In the genomic region with DNA sequence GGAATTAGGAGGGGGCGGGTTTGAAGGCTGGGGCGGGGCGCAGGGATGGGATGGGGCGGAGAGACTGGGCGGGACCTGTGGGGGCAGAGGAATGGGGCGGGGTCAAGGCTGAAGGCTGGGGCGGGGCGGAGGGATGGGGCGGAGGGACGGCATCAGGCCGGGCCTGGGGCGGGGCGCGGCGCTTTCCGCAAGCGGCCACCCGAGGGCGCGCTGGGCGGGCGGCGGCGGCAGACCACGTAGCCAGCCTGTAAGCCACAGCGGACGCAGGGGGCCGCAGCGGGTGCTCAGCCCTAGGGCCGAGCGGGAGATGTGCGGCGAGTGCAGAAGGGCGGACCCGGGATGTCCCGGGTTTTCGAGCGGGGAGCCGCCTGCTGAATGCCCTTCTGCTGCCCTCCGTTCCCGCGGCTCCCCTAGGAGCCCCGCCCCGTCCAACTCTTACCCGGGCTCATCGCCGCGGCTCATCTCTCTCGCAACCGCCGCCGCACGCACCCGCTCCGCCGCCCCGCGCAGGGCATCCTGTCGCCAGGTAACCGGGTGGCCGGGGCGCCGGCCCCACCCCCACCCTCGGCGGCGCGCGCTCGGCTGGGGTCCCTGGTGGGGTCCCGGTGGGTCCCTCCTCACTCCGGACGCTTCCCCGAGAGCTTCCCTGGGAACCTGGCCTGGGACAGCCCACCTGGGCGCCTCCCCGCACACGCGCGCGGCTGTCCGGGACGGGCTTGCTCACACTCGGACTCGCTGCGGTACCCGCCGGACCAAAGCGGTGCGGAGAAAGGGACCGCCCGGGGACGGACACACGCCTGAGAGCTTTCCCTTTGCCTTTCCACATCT, we compare ENCODE assay signal across 8 cellular contexts. TPM values are rescaled to one million over a fixed set of nuclear protein-coding genes. Genes with fewer than 3 reads are reported as not detected.
DNase-seq lines count a peak whose midpoint lies in the region; ATAC-seq and TF ChIP-seq lines count a peak whose summit lies in the region.

A gene (minus strand): TSS at position 499 of the 828 bp plus-strand sequence. CDS start 50 bp downstream, at position 449.

- H3K4me3 ChIP-seq in CD8-positive, alpha-beta memory T cell (ENCODE audit: low read length): peak within 1 kb of the TSS; percentile 74
- H3K4me3 ChIP-seq in mucosa of descending colon: peak within 1 kb of the TSS; percentile 30

- H3K4me1 ChIP-seq in CD8-positive, alpha-beta memory T cell (ENCODE audit: insufficient read depth, low read length): peaks cover 5% of the 10 kb centered on the region
- H3K4me1 ChIP-seq in mucosa of descending colon (ENCODE audit: low read depth): no peaks in the 10 kb centered on the region

- H3K9me3 Mint-ChIP-seq in CD8-positive, alpha-beta memory T cell: no peaks in the 10 kb centered on the region

- H3K4me1 Mint-ChIP-seq in CD8-positive, alpha-beta memory T cell: peaks cover 7 to 11% (median 11%) of the 10 kb centered on the region in 3 donors

- no peaks in the 10 kb centered on the region for H3K27me3 ChIP-seq in CD8-positive, alpha-beta memory T cell (ENCODE audit: insufficient read depth, low read length, poor library complexity, severe bottlenecking)

- H3K27ac ChIP-seq in CD8-positive, alpha-beta memory T cell (ENCODE audit: low read depth, low read length): peak within 1 kb of the TSS; percentile 38

- H3K27ac Mint-ChIP-seq in CD8-positive, alpha-beta memory T cell: peak within 1 kb of the TSS; percentile 56 to 88 (median 84)

- peak; percentile 81 to 93 (median 84) for DNase-seq in CD8-positive, alpha-beta memory T cell
- peak; percentile 73 for DNase-seq in NOMO-1 treated with DMSO at 0.1 percent for 48 hours (lab: John Stamatoyannopoulos, UW; ENCODE audit: unreplicated experiment)
- peak; percentile 92 for DNase-seq in activated CD8-positive, alpha-beta memory T cell treated with anti-CD3 and anti-CD28 coated beads, Interleukin-2, amount 50 U/mL, for 48 hours
- DNase-seq in epidermal melanocyte (ENCODE audit: insufficient read length, low spot score): peak; percentile 83
- DNase-seq in mucosa of descending colon: peak; percentile 95 to 97 (median 96)
- peak; percentile 82 to 83 for DNase-seq in stimulated activated CD8-positive, alpha-beta memory T cell treated with anti-CD3 and anti-CD28 coated beads, Interleukin-2, amount 100 ng/mL, for 48 hours (ENCODE audit: low read depth in 2 of 2)

- no peaks in the 10 kb centered on the region for H3K36me3 Mint-ChIP-seq in CD8-positive, alpha-beta memory T cell

- CTCF ChIA-PET in CD8-positive, alpha-beta memory T cell (lab: Charles Lee): interaction anchor here (1.1 to 1.3 kb wide), 3 partner anchors 10 to 127 kb away, joined by 4 to 5 read pairs (median 5); a partner anchor contains a TSS

- TF ChIP-seq CTCF in mucosa of descending colon (IDR thresholded peaks at IDR 0.05): peak; percentile 73

- H3K4me3 Mint-ChIP-seq in CD8-positive, alpha-beta memory T cell: peak within 1 kb of the TSS; percentile 88 to 92 (median 92)

- POLR2A ChIA-PET in CD8-positive, alpha-beta memory T cell (lab: Charles Lee): interaction anchor here (0.8 kb wide), 1 partner anchor 75 kb away, joined by 3 read pairs; a partner anchor contains a TSS

- H3K9me3 ChIP-seq in CD8-positive, alpha-beta memory T cell (ENCODE audit: low read length): no peaks in the 10 kb centered on the region
- no peaks in the 10 kb centered on the region for H3K9me3 ChIP-seq in mucosa of descending colon

- intact Hi-C loops in mucosa of descending colon (cut with DNase I, micrococcal nuclease): loop anchor here (5.0 to 10.0 kb wide), 2 partner anchors 123 to 126 kb away; no protein-coding TSS in a partner anchor

- H3K27me3 Mint-ChIP-seq in CD8-positive, alpha-beta memory T cell: peaks cover 0 to 5% of the 10 kb centered on the region in 2 donors

- ATAC-seq in GM19452 (IDR thresholded peaks at IDR 0.05; ENCODE audit: unreplicated experiment) (peak; percentile 88), HG03571 (IDR thresholded peaks at IDR 0.05; ENCODE audit: unreplicated experiment) (peak; percentile 87), mucosa of descending colon (peak; percentile 98)

- H3K36me3 ChIP-seq in CD8-positive, alpha-beta memory T cell (ENCODE audit: insufficient read depth, low read length): no peaks in the 10 kb centered on the region
- H3K36me3 ChIP-seq in mucosa of descending colon (ENCODE audit: low read depth): no peaks in the 10 kb centered on the region

RNA-seq across cellular contexts. Expression of the gene that starts here (rescaled TPM):
- total RNA-seq in CD8-positive, alpha-beta memory T cell: not detected
- polyA plus RNA-seq in CD8-positive, alpha-beta memory T cell: not detected
- total RNA-seq in mucosa of descending colon: 1 to 10 TPM in 2 of 3 donors, under 1 TPM in 1; 0.69 to 5.4 (median 1.8) TPM

Comparison
In these comparisons a context has a peak if more than half of its experiments do, and no peak if none do; other contexts are left out.
1. Peak in every context shown above with its lines: DNase-seq, ATAC-seq, H3K4me3 ChIP-seq and H3K27ac ChIP-seq.
2. Peak in DNase-seq, H3K4me3 ChIP-seq and H3K27ac ChIP-seq in CD8-positive, alpha-beta memory T cell; RNA of the gene not detected or under 1 TPM.